In genomic region chr1:23224721-23225648, GRCh38 we compare ENCODE assay signal across 12 cellular contexts. TPM values are rescaled to one million over a fixed set of nuclear protein-coding genes. Genes with fewer than 3 reads are reported as not detected.
A peak's percentile ranks its signal among the peaks of the same experiment; 100 is the strongest.
DNase-seq lines count a peak whose midpoint lies in the region; TF ChIP-seq lines count a peak whose summit lies in the region.
"Had no signal": no experiment of that assay in that cellular context is flagged by ENCODE, and none has a peak within 500 bp of the region (broad histone marks: within the 10 kb centered on the region; RNA-seq: fewer than 3 reads in every experiment).

No MANE protein-coding gene starts in this region.

- no peaks in the 10 kb centered on the region for H3K36me3 ChIP-seq in Peyer's patch
- H3K36me3 ChIP-seq in fibroblast of lung (ENCODE audit: control insufficient read depth, insufficient read depth, low read length): no peaks in the 10 kb centered on the region
- H3K36me3 ChIP-seq: ascending aorta had no signal

- H3K4me1 ChIP-seq in Peyer's patch (peaks cover 0 to 17% (median 0%) of the 10 kb centered on the region in 4 donors), fibroblast of lung (ENCODE audit: control insufficient read depth, extremely low read depth, insufficient read depth, low read length) (peaks cover 8% of the 10 kb centered on the region)
- H3K4me1 ChIP-seq: ascending aorta, psoas muscle had no signal

- no peak overlapping the region for H3K9ac ChIP-seq in fibroblast of lung (ENCODE audit: insufficient read depth, low read length)

- H3K4me2 ChIP-seq in fibroblast of lung (ENCODE audit: extremely low read depth, insufficient read depth, low read length): peak overlapping the region; percentile 72

- H3K27me3 ChIP-seq in Peyer's patch: no peaks in the 10 kb centered on the region
- H3K27me3 ChIP-seq in fibroblast of lung (ENCODE audit: control insufficient read depth, insufficient read depth, low read length): peaks cover 3% of the 10 kb centered on the region
- H3K27me3 ChIP-seq: ascending aorta had no signal

- H3K9me3 ChIP-seq in Peyer's patch (no peaks in the 10 kb centered on the region), fibroblast of lung (ENCODE audit: control insufficient read depth, insufficient read depth, low read depth, low read length) (no peaks in the 10 kb centered on the region)
- H3K9me3 ChIP-seq: psoas muscle had no signal

- H3K4me3 ChIP-seq in Peyer's patch (no peak overlapping the region), fibroblast of lung (replicated peaks in 1 of 4; ENCODE audit: control extremely low read depth in 1 of 4, insufficient read depth in 1 of 4, low read depth in 3 of 4, low read length in 4 of 4) (no peak overlapping the region)
- H3K4me3 ChIP-seq: ascending aorta, psoas muscle had no signal

- H3K27ac ChIP-seq in Peyer's patch (peak overlapping the region in 3 of 4 donors; percentile 75 to 90 (median 81)), fibroblast of lung (ENCODE audit: insufficient read depth, low read length) (no peak overlapping the region)
- H3K27ac ChIP-seq: ascending aorta, psoas muscle had no signal

- no peaks in the 10 kb centered on the region for H4K20me1 ChIP-seq in fibroblast of lung (ENCODE audit: control insufficient read depth, extremely low read depth, insufficient read depth, low read length)

- H3K79me2 ChIP-seq in fibroblast of lung (ENCODE audit: control insufficient read depth, insufficient read depth, low read length): no peaks in the 10 kb centered on the region

- DNase-seq in DMS 273 (lab: John Stamatoyannopoulos, UW; ENCODE audit: unreplicated experiment) (peak; percentile 76), Peyer's patch (peak in 2 of 3 donors; percentile 84 to 88), fibroblast of lung (ENCODE audit: low read depth in 2 of 2) (peak; percentile 39 to 64), mucosa of gallbladder (ENCODE audit: low spot score) (peak; percentile 72), NCI-H524 (lab: John Stamatoyannopoulos, UW) (no peak), HuH-7 (ENCODE audit: low spot score) (no peak), NCI-H1417 (lab: John Stamatoyannopoulos, UW) (no peak), NCI-H2196 treated with DMSO at 0.1 percent for 48 hours (lab: John Stamatoyannopoulos, UW; ENCODE audit: unreplicated experiment) (no peak)
- DNase-seq: activated CD8-positive, alpha-beta T cell treated with anti-CD3 and anti-CD28 coated beads for 36 hours; DMS79 treated with DMSO at 0.1 percent for 48 hours had no signal

- peak; percentile 29 to 45 for TF ChIP-seq POLR2A in Peyer's patch (IDR thresholded peaks at IDR 0.05)

- H2AFZ ChIP-seq in fibroblast of lung (ENCODE audit: low read length): peak overlapping the region; percentile 30

- TF ChIP-seq CTCF in Peyer's patch (IDR thresholded peaks at IDR 0.05) (no peak), fibroblast of lung (conservative IDR thresholded peaks at IDR 0.05 in 1 of 2, IDR thresholded peaks at IDR 0.05 in 1 of 2; ENCODE audit: low read depth in 1 of 2, low read length in 2 of 2) (no peak)

RNA-seq across cellular contexts. Expression of gene HTR1D, which starts 7.7 kb away (rescaled TPM):
- total RNA-seq in Peyer's patch: 10 to 100 TPM in 2 of 4 donors, 1 to 10 TPM in 2; 2.5 to 23.1 (median 11.1) TPM
- not detected in 2 replicates for total RNA-seq in fibroblast of lung
- not detected in 2 replicates for polyA plus RNA-seq in fibroblast of lung
- not detected in 2 replicates for polyA plus RNA-seq in fibroblast of lung (2012)
- not detected in 2 replicates for polyA minus RNA-seq in fibroblast of lung (ENCODE audit: low replicate concordance)
- 7.0 TPM for total RNA-seq in mucosa of gallbladder
- total RNA-seq: activated CD8-positive, alpha-beta T cell treated with anti-CD3 and anti-CD28 coated beads for 36 hours; ascending aorta; psoas muscle had no signal

RNA-seq across cellular contexts. Expression of gene LUZP1, which starts 56.3 kb away (rescaled TPM):
- total RNA-seq in Peyer's patch (10 to 100 TPM; 38.8 to 92.8 (median 70.4) TPM), fibroblast of lung (15.7 and 18.8 TPM in 2 replicates), mucosa of gallbladder (40.8 TPM)
- polyA plus RNA-seq in fibroblast of lung: 23.7 and 27.2 TPM in 2 replicates
- 17.7 and 23.6 TPM in 2 replicates for polyA plus RNA-seq in fibroblast of lung (2012)
- 34.6 and 36.6 TPM in 2 replicates for polyA minus RNA-seq in fibroblast of lung (ENCODE audit: low replicate concordance)

Comparison
In these comparisons a context has a peak if more than half of its experiments do, and no peak if none do; other contexts are left out.
1. DNase-seq: peak in DMS 273 (single experiment), Peyer's patch (2 of 3), fibroblast of lung (2 of 2) and mucosa of gallbladder (single experiment); none in NCI-H524 (0 of 2), HuH-7 (single experiment), NCI-H1417 (0 of 3) and NCI-H2196 treated with DMSO at 0.1 percent for 48 hours (single experiment).